Comparison of ENCODE assay signal across 8 cellular contexts in the genomic region with DNA sequence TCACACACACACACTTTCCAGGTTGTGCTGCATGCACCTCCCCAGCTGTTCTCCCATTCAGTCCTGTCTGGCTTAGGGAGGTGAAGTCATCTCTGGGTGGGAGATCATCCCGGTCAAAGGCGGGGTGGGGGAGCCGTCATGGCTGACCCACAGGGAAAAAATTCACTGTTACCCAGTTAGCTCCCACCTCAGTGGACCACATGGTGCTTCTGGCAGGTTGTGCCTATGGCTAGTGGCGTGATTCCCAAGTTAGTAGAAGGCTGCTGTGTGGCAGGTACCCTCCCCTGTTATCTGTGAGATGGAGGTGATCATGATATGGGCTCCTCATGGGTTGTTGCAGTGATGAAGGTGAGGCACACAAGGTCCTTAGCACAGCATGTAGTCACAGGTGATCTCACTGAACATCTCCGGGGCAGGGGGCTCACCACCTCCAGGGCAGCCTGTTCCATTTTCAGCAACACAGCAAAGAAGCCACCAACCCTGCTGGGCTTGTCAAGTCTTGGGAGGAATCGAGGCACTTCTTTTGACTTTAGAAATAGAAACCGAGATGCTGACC.
A peak's percentile ranks its signal among the peaks of the same experiment; 100 is the strongest.
DNase-seq lines count a peak whose midpoint lies in the region; ATAC-seq and TF ChIP-seq lines count a peak whose summit lies in the region.

No MANE protein-coding gene starts in this region.

- no peak for TF ChIP-seq POLR2A in breast epithelium (IDR thresholded peaks at IDR 0.05)

- H3K9me3 ChIP-seq in mammary epithelial cell (replicated peaks; ENCODE audit: insufficient read depth, low read length), result no peaks in the 10 kb centered on the region
- H3K9me3 ChIP-seq in breast epithelium, result no peaks in the 10 kb centered on the region
- no peaks in the 10 kb centered on the region for H3K9me3 ChIP-seq in colonic mucosa

- intact Hi-C loops in mammary epithelial cell (cut with micrococcal nuclease) (no loop called here), breast epithelium (cut with DNase I; ENCODE audit: low total_unique reads) (no loop called here), colonic mucosa (cut with DNase I) (no loop called here), posterior cingulate gyrus (cut with DNase I) (no loop called here)

- no peaks in the 10 kb centered on the region for H3K4me1 Mint-ChIP-seq in glutamatergic neuron (ENCODE audit: low read depth, unreplicated experiment)

- H3K4me3 ChIP-seq in mammary epithelial cell (replicated peaks in 1 of 3; ENCODE audit: insufficient read depth in 1 of 3, low read depth in 2 of 3, low read length in 3 of 3) (no peak overlapping the region), breast epithelium (no peak overlapping the region), colonic mucosa (no peak overlapping the region)

- no TSS peak for BruUV-seq in mammary epithelial cell (replicated peaks; lab: Mats Ljungman, UMichigan)

- peak overlapping the region; percentile 10 for H3K4me2 ChIP-seq in mammary epithelial cell (ENCODE audit: insufficient read depth, low read depth, low read length)

- TF ChIP-seq CTCF in mammary epithelial cell (conservative IDR thresholded peaks at IDR 0.05 in 1 of 2, IDR thresholded peaks at IDR 0.05 in 1 of 2; ENCODE audit: extremely low read depth in 1 of 2, insufficient read depth in 1 of 2, low read depth in 1 of 2, low read length in 2 of 2), result no peak
- TF ChIP-seq CTCF in breast epithelium (IDR thresholded peaks at IDR 0.05), result no peak
- no peak for TF ChIP-seq CTCF in colonic mucosa (IDR thresholded peaks at IDR 0.05)
- no peak for TF ChIP-seq CTCF in glutamatergic neuron (IDR thresholded peaks at IDR 0.05; ENCODE audit: partially characterized antibody, unreplicated experiment)

- H3K4me1 ChIP-seq in mammary epithelial cell (ENCODE audit: insufficient read depth, low read length), result peaks cover 44% of the 10 kb centered on the region
- peaks cover 0 to 6% of the 10 kb centered on the region in 2 donors for H3K4me1 ChIP-seq in breast epithelium
- H3K4me1 ChIP-seq in colonic mucosa, result peaks cover 16% of the 10 kb centered on the region

- in situ Hi-C loops in mammary epithelial cell (cut with MboI; ENCODE audit: low sequenced_read_pairs in 2 of 2), result no loop called here

- peak overlapping the region; percentile 51 for H2AFZ ChIP-seq in mammary epithelial cell (ENCODE audit: low read depth, low read length)

- peaks cover 3% of the 10 kb centered on the region for H3K27me3 Mint-ChIP-seq in glutamatergic neuron (ENCODE audit: unreplicated experiment)

- no peaks in the 10 kb centered on the region for H3K79me2 ChIP-seq in mammary epithelial cell (ENCODE audit: insufficient read depth, low read length)

- DNase-seq in mammary epithelial cell (no peak), breast epithelium (ENCODE audit: low spot score in 2 of 2) (no peak), colonic mucosa (peak; percentile 19), ureter (ENCODE audit: low spot score) (peak; percentile 34), NCI-H510A (lab: John Stamatoyannopoulos, UW) (no peak), posterior cingulate gyrus (no peak), glutamatergic neuron (no peak)

- peak; percentile 11 for ATAC-seq in HG03196 (IDR thresholded peaks at IDR 0.05; ENCODE audit: unreplicated experiment)

- dilution Hi-C loops in mammary epithelial cell (cut with HindIII; ENCODE audit: low sequenced_read_pairs), result no loop called here

- H3K9me3 Mint-ChIP-seq in glutamatergic neuron (ENCODE audit: unreplicated experiment), result peaks cover 6% of the 10 kb centered on the region

- H4K20me1 ChIP-seq in mammary epithelial cell (ENCODE audit: insufficient read depth, low read length), result no peaks in the 10 kb centered on the region

- peaks cover 10% of the 10 kb centered on the region for H3K36me3 Mint-ChIP-seq in glutamatergic neuron (ENCODE audit: unreplicated experiment)

- CTCF ChIA-PET in mammary epithelial cell (lab: Charles Lee; ENCODE audit: low non-redundant PET), result interaction anchor here (0.7 kb wide), 1 partner anchor 11 kb away, joined by 3 read pairs; no protein-coding TSS in a partner anchor

- H3K27ac Mint-ChIP-seq in glutamatergic neuron (ENCODE audit: unreplicated experiment), result no peak overlapping the region

- H3K9ac ChIP-seq in mammary epithelial cell (ENCODE audit: insufficient read depth, low read length) (no peak overlapping the region), colonic mucosa (ENCODE audit: low read depth in 2 of 2, low read length in 2 of 2) (peak overlapping the region in 1 of 2 donors; percentile 56)

- H3K4me3 Mint-ChIP-seq in glutamatergic neuron (ENCODE audit: unreplicated experiment), result no peak overlapping the region

- no peak overlapping the region for H3K27ac ChIP-seq in mammary epithelial cell (ENCODE audit: insufficient read depth, low read depth, low read length)
- H3K27ac ChIP-seq in breast epithelium, result no peak overlapping the region
- H3K27ac ChIP-seq in colonic mucosa, result peak overlapping the region; percentile 77

- H3K36me3 ChIP-seq in mammary epithelial cell (ENCODE audit: insufficient read depth, low read length) (no peaks in the 10 kb centered on the region), breast epithelium (no peaks in the 10 kb centered on the region), colonic mucosa (no peaks in the 10 kb centered on the region)

- no peaks in the 10 kb centered on the region for H3K27me3 ChIP-seq in mammary epithelial cell (ENCODE audit: insufficient read depth, low read length)
- no peaks in the 10 kb centered on the region for H3K27me3 ChIP-seq in breast epithelium
- H3K27me3 ChIP-seq in colonic mucosa, result no peaks in the 10 kb centered on the region

- 76% methylated on average over 6 of the region's 7 CpGs for WGBS in mammary epithelial cell (ENCODE audit: low coverage, missing lambda C conversion rate)

Comparison
In these comparisons a context has a peak if more than half of its experiments do, and no peak if none do; other contexts are left out.
1. DNase-seq: peak in colonic mucosa (single experiment) and ureter (single experiment); none in mammary epithelial cell (single experiment), breast epithelium (0 of 2), NCI-H510A (single experiment), posterior cingulate gyrus (0 of 10) and glutamatergic neuron (single experiment).